ENCODE assay signal across 16 cellular contexts in the genomic region with DNA sequence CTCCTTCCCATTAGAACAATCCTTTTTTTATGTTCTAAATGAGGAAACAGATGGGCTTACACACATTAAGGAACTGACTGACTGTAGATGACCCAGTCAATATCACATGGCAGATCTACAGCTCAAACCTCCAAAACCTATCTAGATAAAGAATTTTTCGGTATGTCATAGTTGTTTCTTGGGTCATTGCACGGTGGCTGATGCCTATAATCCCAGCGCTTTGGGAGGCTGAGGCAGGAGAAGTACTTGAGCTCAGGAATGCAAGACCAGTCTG. TPM values are rescaled to one million over a fixed set of nuclear protein-coding genes. Genes with fewer than 3 reads are reported as not detected.
DNase-seq lines count a peak whose midpoint lies in the region; ATAC-seq and TF ChIP-seq lines count a peak whose summit lies in the region.
"Had no signal": no experiment of that assay in that cellular context is flagged by ENCODE, and none has a peak within 500 bp of the region (broad histone marks: within the 10 kb centered on the region; RNA-seq: fewer than 3 reads in every experiment).

No MANE protein-coding gene starts in this region.

- H3K27ac Mint-ChIP-seq in CD4-positive, CD25-positive, alpha-beta regulatory T cell, result no peak overlapping the region
- peak overlapping the region; percentile 59 for H3K27ac Mint-ChIP-seq in progenitor cell of endocrine pancreas

- peaks cover 41 to 89% (median 57%) of the 10 kb centered on the region in 4 donors for H3K4me1 Mint-ChIP-seq in CD4-positive, CD25-positive, alpha-beta regulatory T cell
- peaks cover 34% of the 10 kb centered on the region for H3K4me1 Mint-ChIP-seq in progenitor cell of endocrine pancreas (ENCODE audit: low read depth)

- no peaks in the 10 kb centered on the region for H3K9me3 ChIP-seq in CD4-positive, CD25-positive, alpha-beta regulatory T cell (ENCODE audit: control insufficient read depth in 2 of 2, low read length in 2 of 2)
- H3K9me3 ChIP-seq in esophagus muscularis mucosa, result no peaks in the 10 kb centered on the region
- H3K9me3 ChIP-seq: ovary had no signal

- ATAC-seq in CD4-positive, CD25-positive, alpha-beta regulatory T cell (ENCODE audit: low read depth in 2 of 2), result no peak
- ATAC-seq: stimulated activated memory B cell treated with anti-CD40 and anti-IgM and Interleukin-4, amounts not matched to agents 10 μg/mL and 1 μg/mL and 100 μg/mL, for 72 hours had no signal

- peak overlapping the region in 1 of 4 donors; percentile 57 for H3K4me3 Mint-ChIP-seq in CD4-positive, CD25-positive, alpha-beta regulatory T cell
- H3K4me3 Mint-ChIP-seq in progenitor cell of endocrine pancreas (ENCODE audit: low read depth), result no peak overlapping the region
- H3K4me3 Mint-ChIP-seq: stimulated activated memory B cell treated with anti-CD40 and anti-IgM and Interleukin-4, amounts not matched to agents 10 μg/mL and 1 μg/mL and 100 μg/mL, for 72 hours had no signal

- TF ChIP-seq EP300 in esophagus muscularis mucosa (IDR thresholded peaks at IDR 0.05), result no peak

- TF ChIP-seq CTCF in NB4 (IDR thresholded peaks at IDR 0.05; ENCODE audit: low read depth, low read length) (no peak), esophagus muscularis mucosa (IDR thresholded peaks at IDR 0.05) (no peak), progenitor cell of endocrine pancreas (IDR thresholded peaks at IDR 0.05; ENCODE audit: unreplicated experiment) (no peak), GM10266 (IDR thresholded peaks at IDR 0.05; ENCODE audit: control insufficient read depth, insufficient read depth, low read depth, missing control alignments) (no peak)

- TF ChIP-seq POLR2A in NB4 (IDR thresholded peaks at IDR 0.05; ENCODE audit: extremely low read depth, insufficient read length) (no peak), esophagus muscularis mucosa (IDR thresholded peaks at IDR 0.05; ENCODE audit: low read depth) (no peak)

- H3K36me3 Mint-ChIP-seq in CD4-positive, CD25-positive, alpha-beta regulatory T cell, result peaks cover 41% of the 10 kb centered on the region
- peaks cover 25% of the 10 kb centered on the region for H3K36me3 Mint-ChIP-seq in progenitor cell of endocrine pancreas (ENCODE audit: insufficient read depth)

- peak overlapping the region; percentile 38 for H3K4me3 ChIP-seq in CD4-positive, CD25-positive, alpha-beta regulatory T cell (ENCODE audit: low read depth, low read length)
- H3K4me3 ChIP-seq in NB4 (ENCODE audit: low read depth, low read length), result no peak overlapping the region
- peak overlapping the region in 3 of 4 donors; percentile 22 to 32 (median 32) for H3K4me3 ChIP-seq in esophagus muscularis mucosa
- H3K4me3 ChIP-seq: ovary had no signal

- no peak overlapping the region for H3K27ac ChIP-seq in CD4-positive, CD25-positive, alpha-beta regulatory T cell (ENCODE audit: insufficient read depth, low read length, poor library complexity, severe bottlenecking)
- peak overlapping the region; percentile 69 to 99 (median 86) for H3K27ac ChIP-seq in esophagus muscularis mucosa (replicated peaks in 1 of 4)
- H3K27ac ChIP-seq: ovary had no signal

- H3K36me3 ChIP-seq in CD4-positive, CD25-positive, alpha-beta regulatory T cell (ENCODE audit: control insufficient read depth, insufficient read depth, low read length), result peaks cover 29% of the 10 kb centered on the region
- H3K36me3 ChIP-seq in esophagus muscularis mucosa, result peaks cover 9 to 69% (median 31%) of the 10 kb centered on the region in 4 donors
- H3K36me3 ChIP-seq: ovary had no signal

- no peaks in the 10 kb centered on the region for H3K9me3 Mint-ChIP-seq in CD4-positive, CD25-positive, alpha-beta regulatory T cell
- no peaks in the 10 kb centered on the region for H3K9me3 Mint-ChIP-seq in progenitor cell of endocrine pancreas (ENCODE audit: low read depth)
- H3K9me3 Mint-ChIP-seq: stimulated activated memory B cell treated with anti-CD40 and anti-IgM and Interleukin-4, amounts not matched to agents 10 μg/mL and 1 μg/mL and 100 μg/mL, for 72 hours had no signal

- peaks cover 82% of the 10 kb centered on the region for H3K4me1 ChIP-seq in CD4-positive, CD25-positive, alpha-beta regulatory T cell (ENCODE audit: control insufficient read depth, insufficient read depth, low read length, poor library complexity, severe bottlenecking)
- peaks cover 90 to 99% (median 97%) of the 10 kb centered on the region in 4 donors for H3K4me1 ChIP-seq in esophagus muscularis mucosa

- no peaks in the 10 kb centered on the region for H3K27me3 Mint-ChIP-seq in CD4-positive, CD25-positive, alpha-beta regulatory T cell
- H3K27me3 Mint-ChIP-seq in progenitor cell of endocrine pancreas, result no peaks in the 10 kb centered on the region
- H3K27me3 Mint-ChIP-seq: stimulated activated memory B cell treated with anti-CD40 and anti-IgM and Interleukin-4, amounts not matched to agents 10 μg/mL and 1 μg/mL and 100 μg/mL, for 72 hours had no signal

- no peaks in the 10 kb centered on the region for H3K27me3 ChIP-seq in CD4-positive, CD25-positive, alpha-beta regulatory T cell (ENCODE audit: control insufficient read depth, insufficient read depth, low read length)
- no peaks in the 10 kb centered on the region for H3K27me3 ChIP-seq in esophagus muscularis mucosa
- H3K27me3 ChIP-seq: ovary had no signal

- intact Hi-C loops in esophagus muscularis mucosa (cut with DNase I), result loop anchor here (5.0 kb wide), 1 partner anchor 37 kb away; no protein-coding TSS in a partner anchor

- 60% methylated on average over 3 of the region's 3 CpGs for WGBS in esophagus muscularis mucosa

- no peak for DNase-seq in CD4-positive, CD25-positive, alpha-beta regulatory T cell
- DNase-seq in NB4 (ENCODE audit: low read depth) (peak; percentile 9), esophagus muscularis mucosa (ENCODE audit: extremely low spot score) (no peak), progenitor cell of endocrine pancreas (ENCODE audit: low spot score, unreplicated experiment) (no peak), SHP77 treated with DMSO at 0.1 percent for 48 hours (lab: John Stamatoyannopoulos, UW) (no peak), NCI-H1930 (lab: John Stamatoyannopoulos, UW) (no peak), DMS79 (lab: John Stamatoyannopoulos, UW) (no peak), GM10266 (ENCODE audit: extremely low spot score) (no peak)
- DNase-seq: activated naive CD4-positive, alpha-beta T cell treated with Interleukin-2 at 50 U/mL for 16 hours; cortex of kidney; glutamatergic neuron; NCI-H2107; NK-92 treated with Interleukin-12 subunit alpha and Interleukin-12 subunit beta, amount 100 ng/mL, for 24 hours; ovary; stimulated activated CD4-positive, alpha-beta T cell treated with anti-CD3 and anti-CD28 coated beads, Interleukin-1b, Interleukin-23, amount 100 ng/mL, for 48 hours had no signal

RNA-seq across cellular contexts. Expression of gene CSNK1A1, which starts 7.1 kb away (rescaled TPM):
- 234 TPM for total RNA-seq in CD4-positive, CD25-positive, alpha-beta regulatory T cell
- polyA plus RNA-seq in CD4-positive, CD25-positive, alpha-beta regulatory T cell, result 100 to 1,000 TPM; 134 to 152 (median 147) TPM
- total RNA-seq in esophagus muscularis mucosa, result 100 to 1,000 TPM; 283 to 347 (median 336) TPM
- 213 and 219 TPM in 2 replicates for total RNA-seq in progenitor cell of endocrine pancreas

RNA-seq across cellular contexts. Expression of gene ARHGEF37, which starts 37.2 kb away (rescaled TPM):
- 1.8 TPM for total RNA-seq in CD4-positive, CD25-positive, alpha-beta regulatory T cell
- polyA plus RNA-seq in CD4-positive, CD25-positive, alpha-beta regulatory T cell, result under 1 TPM in 3 of 4 donors, not detected in 1; 0.20 to 0.55 (median 0.45) TPM
- total RNA-seq in esophagus muscularis mucosa, result 10 to 100 TPM; 11.9 to 22.0 (median 19.5) TPM
- 2.4 and 3.3 TPM in 2 replicates for total RNA-seq in progenitor cell of endocrine pancreas
